In genomic region chr10:113216068-113216467, GRCh38 we compare ENCODE assay signal across 14 cellular contexts.
A peak's percentile ranks its signal among the peaks of the same experiment; 100 is the strongest.
DNase-seq lines count a peak whose midpoint lies in the region; ATAC-seq, FAIRE-seq and TF ChIP-seq lines count a peak whose summit lies in the region.
"Had no signal": no experiment of that assay in that cellular context is flagged by ENCODE, and none has a peak within 500 bp of the region (broad histone marks: within the 10 kb centered on the region; RNA-seq: fewer than 3 reads in every experiment).

No MANE protein-coding gene starts in this region.

- H3K27ac ChIP-seq in C4-2B (no peak overlapping the region), GM12878 (ENCODE audit: control insufficient read depth, insufficient read depth) (no peak overlapping the region), left ventricle myocardium inferior (replicated peaks) (no peak overlapping the region)
- H3K27ac ChIP-seq: ovary had no signal

- TF ChIP-seq CTCF in C4-2B (conservative IDR thresholded peaks at IDR 0.05) (peak; percentile 46), GM12878 (IDR thresholded peaks at IDR 0.05 in 2 of 3, conservative IDR thresholded peaks at IDR 0.05 in 1 of 3; ENCODE audit: control insufficient read depth in 2 of 3, extremely low read depth in 1 of 3, insufficient read depth in 1 of 3, low read depth in 3 of 3, low read length in 3 of 3) (peak in 1 of 3 experiments; percentile 21; a peak in 1 of 6 replicates), left ventricle myocardium inferior (IDR thresholded peaks at IDR 0.05; ENCODE audit: borderline replicate concordance) (no peak)

- H3K27me3 ChIP-seq in GM12878 (replicated peaks in 1 of 2; ENCODE audit: control insufficient read depth in 2 of 2, insufficient read depth in 2 of 2, low read length in 1 of 2) (no peaks in the 10 kb centered on the region; a peak in 1 of 4 replicates), left ventricle myocardium inferior (ENCODE audit: low read depth) (no peaks in the 10 kb centered on the region)
- H3K27me3 ChIP-seq: ovary had no signal

- DNase-seq in Jurkat, Clone E6-1 (ENCODE audit: low read depth, low spot score) = peak; percentile 32
- DNase-seq in GM12878 (ENCODE audit: low read depth, low spot score) (no peak), kidney tubule cell (ENCODE audit: low spot score) (peak; percentile 30), T-helper 2 cell (no peak), DMS153 treated with DMSO at 0.1 percent for 48 hours (lab: John Stamatoyannopoulos, UW; ENCODE audit: unreplicated experiment) (no peak), left ventricle myocardium inferior (no peak)
- DNase-seq: activated naive CD8-positive, alpha-beta T cell treated with anti-CD3 and anti-CD28 coated beads, Interleukin-2, amount 10 ng/mL, durations not matched to agents 7 days and 5 days; CD4-positive, alpha-beta memory T cell; NCI-H1694 treated with DMSO at 0.1 percent for 48 hours; ovary had no signal

- POLR2A ChIA-PET in GM12878 (lab: Charles Lee) = no interaction called here

- 6% methylated on average over 3 of the region's 3 CpGs for WGBS in GM12878 (ENCODE audit: insufficient coverage, insufficient replicate concordance, low lambda C conversion rate, missing lambda C conversion rate)

- H3K79me2 ChIP-seq in GM12878 (ENCODE audit: control insufficient read depth, insufficient read depth, low read length) = no peaks in the 10 kb centered on the region

- ATAC-seq in GM12878 (no peak), GM21529 (IDR thresholded peaks at IDR 0.05; ENCODE audit: unreplicated experiment) (no peak)
- ATAC-seq: stimulated activated effector memory CD8-positive, alpha-beta T cell treated with anti-CD3 and anti-CD28 coated beads, Interleukin-12 subunit alpha, Interleukin-12 subunit beta, amount 100 ng/mL, for 72 hours had no signal

- H2AFZ ChIP-seq in GM12878 (ENCODE audit: control insufficient read depth, low read depth, low read length) = no peak overlapping the region

- H3K4me3 ChIP-seq in Jurkat, Clone E6-1 (ENCODE audit: low read length) = no peak overlapping the region
- H3K4me3 ChIP-seq in GM12878 (no peak overlapping the region), left ventricle myocardium inferior (no peak overlapping the region)
- H3K4me3 ChIP-seq: lung, ovary had no signal

- 0 out of 2 replicates have a peak, but pooled peaks have one; percentile 4 for TF ChIP-seq RAD21 in GM12878 (IDR thresholded peaks at IDR 0.05; ENCODE audit: insufficient read depth, low read depth, low read length)

- RAD21 ChIA-PET in GM12878 (lab: Charles Lee; ENCODE audit: unreplicated experiment) = no interaction called here

- no peak for TF ChIP-seq EP300 in GM12878 (IDR thresholded peaks at IDR 0.05; ENCODE audit: borderline replicate concordance in 1 of 2, control insufficient read depth in 1 of 2, low read depth in 2 of 2, low read length in 2 of 2)

- CTCF ChIA-PET in GM12878 (lab: Yijun Ruan, JAX) = interaction anchor here (0.7 to 1.2 kb wide), 4 partner anchors 18 to 287 kb away, joined by 3 to 6 read pairs (median 3); no protein-coding TSS in a partner anchor

- no peaks in the 10 kb centered on the region; the same call in 2 of the 3 replicates for H3K9me3 ChIP-seq in GM12878 (replicated peaks; ENCODE audit: control insufficient read depth, insufficient read depth, low read length)
- peaks cover 18% of the 10 kb centered on the region for H3K9me3 ChIP-seq in left ventricle myocardium inferior (replicated peaks)
- H3K9me3 ChIP-seq: ovary had no signal

- TF ChIP-seq POLR2A in GM12878 (IDR thresholded peaks at IDR 0.05; ENCODE audit: low read depth, low read length) = no peak

- no peaks in the 10 kb centered on the region for H4K20me1 ChIP-seq in GM12878 (ENCODE audit: control insufficient read depth, insufficient read depth)

- no peak for FAIRE-seq in GM12878 (lab: Jason Lieb, UNC)

- H3K9ac ChIP-seq in GM12878 (ENCODE audit: control insufficient read depth, insufficient read depth, low read length) = no peak overlapping the region

- no TSS peak for BruUV-seq in GM12878 (replicated peaks; lab: Mats Ljungman, UMichigan)

- intact Hi-C loops in GM12878 (cut with micrococcal nuclease; ENCODE audit: unreplicated experiment) = no loop called here
- intact Hi-C loops in left ventricle myocardium inferior (cut with micrococcal nuclease) = no loop called here

- H3K4me2 ChIP-seq in GM12878 (ENCODE audit: control insufficient read depth, insufficient read depth) = no peak overlapping the region

- SMC1A ChIA-PET in GM12878 (lab: Charles Lee; ENCODE audit: uncharacterized antibody, unreplicated experiment) = interaction anchor here (1.0 to 1.3 kb wide), 2 partner anchors 17 to 168 kb away, joined by 3 to 4 read pairs; no protein-coding TSS in a partner anchor

- no peaks in the 10 kb centered on the region for H3K36me3 ChIP-seq in GM12878 (ENCODE audit: control insufficient read depth in 2 of 2, insufficient read depth in 2 of 2, low read length in 1 of 2)
- no peaks in the 10 kb centered on the region for H3K36me3 ChIP-seq in left ventricle myocardium inferior
- H3K36me3 ChIP-seq: ovary had no signal

- H3K4me1 ChIP-seq in GM12878 (ENCODE audit: control insufficient read depth, insufficient read depth, low read length) (no peaks in the 10 kb centered on the region), left ventricle myocardium inferior (no peaks in the 10 kb centered on the region)

- in situ Hi-C loops in GM12878 (cut with MboI) = no loop called here

TF ChIP-seq in GM12878, 131 proteins besides CTCF, POLR2A, EP300 and RAD21 (continues in another document):
- TF ChIP-seq FOS (IDR thresholded peaks at IDR 0.05; ENCODE audit: borderline replicate concordance, extremely low read depth, insufficient read length) (no peak), SIN3A (IDR thresholded peaks at IDR 0.05; ENCODE audit: low read depth, low read length) (no peak), CHD4 (IDR thresholded peaks at IDR 0.05) (no peak), ZBTB33 (IDR thresholded peaks at IDR 0.05) (no peak), MEF2B (IDR thresholded peaks at IDR 0.05; ENCODE audit: partially characterized antibody, poor library complexity, severe bottlenecking) (no peak), CREM (IDR thresholded peaks at IDR 0.05; ENCODE audit: low read depth) (no peak), MLLT1 (IDR thresholded peaks at IDR 0.05) (no peak), CEBPB (IDR thresholded peaks at IDR 0.05; ENCODE audit: borderline replicate concordance in 1 of 2, low read depth in 2 of 2, low read length in 2 of 2) (no peak), CHD1 (IDR thresholded peaks at IDR 0.05; ENCODE audit: low read depth, low read length) (no peak), SMARCA5 (IDR thresholded peaks at IDR 0.05) (no peak), GABPA (IDR thresholded peaks at IDR 0.05; ENCODE audit: low read depth) (no peak), ASH2L (IDR thresholded peaks at IDR 0.05; ENCODE audit: borderline replicate concordance, low read depth) (no peak), RELA (IDR thresholded peaks at IDR 0.05; ENCODE audit: borderline replicate concordance, partially characterized antibody) (no peak), HDAC6 (IDR thresholded peaks at IDR 0.05; ENCODE audit: unreplicated experiment) (no peak)
- TF ChIP-seq, protein P1, sequence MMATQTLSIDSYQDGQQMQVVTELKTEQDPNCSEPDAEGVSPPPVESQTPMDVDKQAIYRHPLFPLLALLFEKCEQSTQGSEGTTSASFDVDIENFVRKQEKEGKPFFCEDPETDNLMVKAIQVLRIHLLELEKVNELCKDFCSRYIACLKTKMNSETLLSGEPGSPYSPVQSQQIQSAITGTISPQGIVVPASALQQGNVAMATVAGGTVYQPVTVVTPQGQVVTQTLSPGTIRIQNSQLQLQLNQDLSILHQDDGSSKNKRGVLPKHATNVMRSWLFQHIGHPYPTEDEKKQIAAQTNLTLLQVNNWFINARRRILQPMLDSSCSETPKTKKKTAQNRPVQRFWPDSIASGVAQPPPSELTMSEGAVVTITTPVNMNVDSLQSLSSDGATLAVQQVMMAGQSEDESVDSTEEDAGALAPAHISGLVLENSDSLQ (IDR thresholded peaks at IDR 0.05) = no peak

Comparison
In these comparisons a context has a peak if more than half of its experiments do, and no peak if none do; other contexts are left out.
1. DNase-seq: peak in Jurkat, Clone E6-1 (single experiment) and kidney tubule cell (single experiment); none in GM12878 (single experiment), T-helper 2 cell (0 of 5), DMS153 treated with DMSO at 0.1 percent for 48 hours (single experiment) and left ventricle myocardium inferior (single experiment).